Comparison of ENCODE assay signal across 8 cellular contexts in genomic region chr14:58297762-58298476, GRCh38. TPM values are rescaled to one million over a fixed set of nuclear protein-coding genes. Genes with fewer than 3 reads are reported as not detected.
DNase-seq lines count a peak whose midpoint lies in the region; TF ChIP-seq lines count a peak whose summit lies in the region.

No MANE protein-coding gene starts in this region.

- H2AFZ ChIP-seq in neural cell (ENCODE audit: low read depth, low read length): peak overlapping the region; percentile 22

- no peaks in the 10 kb centered on the region for H3K9me2 ChIP-seq in neural cell (ENCODE audit: insufficient read depth, low read length)

- no peaks in the 10 kb centered on the region for H3F3A ChIP-seq in neural cell (ENCODE audit: insufficient read depth, low read length, poor library complexity, severe bottlenecking)

- H3K36me3 ChIP-seq in neural cell (ENCODE audit: insufficient read depth, low read length) (no peaks in the 10 kb centered on the region), stomach (peaks cover 21 to 43% (median 40%) of the 10 kb centered on the region in 4 donors)

- TF ChIP-seq CTCF in RWPE1 (conservative IDR thresholded peaks at IDR 0.05; ENCODE audit: low read depth): no peak
- TF ChIP-seq CTCF in fibroblast of villous mesenchyme (IDR thresholded peaks at IDR 0.05; ENCODE audit: insufficient read depth, low read depth, low read length): no peak
- peak; percentile 54 for TF ChIP-seq CTCF in neural cell (IDR thresholded peaks at IDR 0.05; ENCODE audit: poor library complexity, severe bottlenecking)
- TF ChIP-seq CTCF in stomach (IDR thresholded peaks at IDR 0.05): no peak

- TF ChIP-seq RAD21 in neural cell (conservative IDR thresholded peaks at IDR 0.05): peak; percentile 24

- intact Hi-C loops in stomach (cut with DNase I; ENCODE audit: low total_unique reads): loop anchor here (10.0 kb wide), 1 partner anchor 63 kb away; no protein-coding TSS in a partner anchor

- H3K27me3 ChIP-seq in neural cell (ENCODE audit: insufficient read depth, low read depth, low read length): no peaks in the 10 kb centered on the region
- H3K27me3 ChIP-seq in stomach: no peaks in the 10 kb centered on the region

- H3K27ac ChIP-seq in RWPE1: peak overlapping the region; percentile 97
- peak overlapping the region; percentile 97 for H3K27ac ChIP-seq in neural cell (ENCODE audit: low read length)
- H3K27ac ChIP-seq in stomach: peak overlapping the region; percentile 91 to 98 (median 93)

- H3K4me3 ChIP-seq in fibroblast of villous mesenchyme (ENCODE audit: low read depth, low read length): peak overlapping the region; percentile 99
- H3K4me3 ChIP-seq in neural cell (ENCODE audit: low read length): peak overlapping the region; percentile 95
- H3K4me3 ChIP-seq in stomach: peak overlapping the region; percentile 77 to 97 (median 94)

- H3K4me2 ChIP-seq in neural cell (ENCODE audit: low read length): no peak overlapping the region

- H3K9ac ChIP-seq in neural cell (ENCODE audit: low read length): peak overlapping the region; percentile 91

- peaks cover 57% of the 10 kb centered on the region for H3K79me2 ChIP-seq in neural cell (replicated peaks; ENCODE audit: insufficient read depth, low read length)

- peaks cover 4% of the 10 kb centered on the region for H4K20me1 ChIP-seq in neural cell (ENCODE audit: insufficient read depth)

- no peaks in the 10 kb centered on the region for H3K9me3 ChIP-seq in neural cell (ENCODE audit: low read length)
- no peaks in the 10 kb centered on the region for H3K9me3 ChIP-seq in stomach

- CTCF ChIA-PET in RWPE1 (lab: Yijun Ruan, JAX): no interaction called here

- peak in 1 of 4 donors; percentile 68 for TF ChIP-seq POLR2A in stomach (IDR thresholded peaks at IDR 0.05)

- 0 to 1% (median 0%) methylated on average over 27 to 40 of the region's 40 CpGs for WGBS in stomach, 5 donors

- peaks cover 26 to 71% (median 43%) of the 10 kb centered on the region in 4 donors for H3K4me1 ChIP-seq in stomach

- POLR2A ChIA-PET in RWPE1 (lab: Yijun Ruan, JAX; ENCODE audit: low non-redundant PET): no interaction called here

- peak; percentile 71 for TF ChIP-seq EP300 in neural cell (conservative IDR thresholded peaks at IDR 0.05; ENCODE audit: poor library complexity, severe bottlenecking)
- TF ChIP-seq EP300 in stomach (IDR thresholded peaks at IDR 0.05): no peak

- peak; percentile 100 for DNase-seq in ELF-1 (ENCODE audit: low read depth, low spot score)
- peak; percentile 100 for DNase-seq in H4 (ENCODE audit: low spot score)
- DNase-seq in LoVo (ENCODE audit: low spot score): peak; percentile 99
- peak; percentile 100 for DNase-seq in RWPE1 (ENCODE audit: low spot score)
- peak; percentile 96 for DNase-seq in activated effector memory CD4-positive, alpha-beta T cell treated with Interleukin-2 at 50 U/mL for 16 hours
- DNase-seq in fibroblast of villous mesenchyme (ENCODE audit: low read depth): peak; percentile 100
- DNase-seq in stomach: peak; percentile 98

TF ChIP-seq in neural cell, 6 proteins besides CTCF, POLR2A, EP300 and RAD21:
- TF ChIP-seq MXI1 (conservative IDR thresholded peaks at IDR 0.05; ENCODE audit: poor library complexity, severe bottlenecking) (peak; percentile 76), REST (IDR thresholded peaks at IDR 0.05; ENCODE audit: borderline replicate concordance) (peak; percentile 95), POLR2AphosphoS5 (IDR thresholded peaks at IDR 0.05) (peak; percentile 97), TAF1 (IDR thresholded peaks at IDR 0.05; ENCODE audit: low read depth) (peak; percentile 85), EZH2 (IDR thresholded peaks at IDR 0.05; ENCODE audit: borderline replicate concordance, insufficient read depth, low read length, poor library complexity, severe bottlenecking) (no peak), SMC3 (conservative IDR thresholded peaks at IDR 0.05; ENCODE audit: poor library complexity) (peak; percentile 33)

RNA-seq across cellular contexts. Expression of gene ARID4A, which starts 0.4 kb away (rescaled TPM):
- total RNA-seq in H4 (2014; rRNA removed; shearing (Covaris generic)): 2.3 and 3.9 TPM in 2 replicates
- total RNA-seq in fibroblast of villous mesenchyme (10.8 and 11.9 TPM in 2 replicates), stomach (10 to 100 TPM; 13.4 to 58.8 (median 15.8) TPM)
- polyA plus RNA-seq in neural cell (32.3 and 38.5 TPM in 2 replicates), stomach (1 to 10 TPM; 3.5 to 6.9 (median 4.2) TPM)
- 69.9 and 94.8 TPM in 2 replicates for polyA minus RNA-seq in neural cell

RNA-seq across cellular contexts. Expression of gene PSMA3, which starts 53.3 kb away (rescaled TPM):
- total RNA-seq in H4 (2014; rRNA removed; shearing (Covaris generic)): 184 and 292 TPM in 2 replicates
- 123 and 159 TPM in 2 replicates for total RNA-seq in fibroblast of villous mesenchyme
- polyA plus RNA-seq in neural cell: 155 and 198 TPM in 2 replicates
- 65.5 and 67.9 TPM in 2 replicates for polyA minus RNA-seq in neural cell
- total RNA-seq in stomach: 100 to 1,000 TPM in 1 of 5 donors, 10 to 100 TPM in 4; 49.6 to 104 (median 86.9) TPM
- 100 to 1,000 TPM; 142 to 158 (median 156) TPM for polyA plus RNA-seq in stomach

Comparison
In these comparisons a context has a peak if more than half of its experiments do, and no peak if none do; other contexts are left out.
1. Peak in every context shown above with its lines: DNase-seq, H3K4me3 ChIP-seq and H3K27ac ChIP-seq.